In the genomic region with DNA sequence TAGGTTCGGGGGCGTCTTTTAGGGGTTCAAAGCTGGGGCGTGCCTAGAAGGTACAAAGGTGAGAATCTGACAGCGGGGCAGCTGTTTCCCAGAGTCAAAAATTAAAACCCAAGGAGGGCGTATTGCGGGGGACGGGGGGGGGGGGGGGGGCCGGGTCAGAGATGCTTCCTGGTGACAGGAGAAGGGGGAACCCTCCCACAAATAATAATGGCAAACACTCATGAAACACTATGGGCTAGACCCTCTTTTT, we compare ENCODE assay signal across 8 cellular contexts. TPM values are rescaled to one million over a fixed set of nuclear protein-coding genes. Genes with fewer than 3 reads are reported as not detected.
A peak's percentile ranks its signal among the peaks of the same experiment; 100 is the strongest.
DNase-seq lines count a peak whose midpoint lies in the region; ATAC-seq and TF ChIP-seq lines count a peak whose summit lies in the region.

No MANE protein-coding gene starts in this region.

- in situ Hi-C loops in astrocyte of the spinal cord (cut with HindIII; ENCODE audit: low sequenced_read_pairs) = no loop called here

- H3K27me3 Mint-ChIP-seq in activated T-cell treated with anti-CD3 and anti-CD28 coated beads, Interleukin-2, amount 50 U/mL, for 24 hours = peaks cover 3% of the 10 kb centered on the region

- no peak for DNase-seq in activated T-cell treated with anti-CD3 and anti-CD28 coated beads, Interleukin-2, amount 50 U/mL, for 24 hours
- DNase-seq in activated T-cell treated with anti-CD3 and anti-CD28 coated beads, Interleukin-2, amount 50 U/mL, for 1 hour = no peak
- DNase-seq in astrocyte of the spinal cord (ENCODE audit: low read depth, low spot score) (no peak), lower leg skin (ENCODE audit: low spot score in 2 of 2) (no peak), tibial artery (no peak), NCI-H1694 treated with DMSO at 0.1 percent for 48 hours (lab: John Stamatoyannopoulos, UW) (no peak), glomerular visceral epithelial cell (ENCODE audit: extremely low spot score) (no peak)

- H3K27me3 ChIP-seq in tibial artery = peaks cover 0 to 2% of the 10 kb centered on the region in 2 donors

- H3K4me1 ChIP-seq in tibial artery = peaks cover 0 to 69% (median 46%) of the 10 kb centered on the region in 4 donors

- H3K9me3 ChIP-seq in tibial artery = no peaks in the 10 kb centered on the region

- intact Hi-C loops in lower leg skin (cut with DNase I; ENCODE audit: low total_unique reads) = loop anchor here (10.0 kb wide), 1 partner anchor 59 kb away; no protein-coding TSS in a partner anchor
- intact Hi-C loops in tibial artery (cut with DNase I; ENCODE audit: low total_unique reads) = loop anchor here (5.0 to 10.0 kb wide), 2 partner anchors 161 to 216 kb away; a partner anchor contains a TSS

- no peaks in the 10 kb centered on the region for H3K9me3 Mint-ChIP-seq in activated T-cell treated with anti-CD3 and anti-CD28 coated beads, Interleukin-2, amount 50 U/mL, for 24 hours

- H3K4me3 ChIP-seq in astrocyte of the spinal cord (ENCODE audit: low read depth, low read length) = peak overlapping the region; percentile 93
- H3K4me3 ChIP-seq in lower leg skin (ENCODE audit: low read depth, poor library complexity, severe bottlenecking) = peak overlapping the region; percentile 77
- peak overlapping the region; percentile 75 to 93 for H3K4me3 ChIP-seq in tibial artery

- H3K27ac ChIP-seq in tibial artery = peak overlapping the region; percentile 80 to 84

- H3K27ac Mint-ChIP-seq in activated T-cell treated with anti-CD3 and anti-CD28 coated beads, Interleukin-2, amount 50 U/mL, for 24 hours = peak overlapping the region; percentile 98

- H3K4me3 Mint-ChIP-seq in activated T-cell treated with anti-CD3 and anti-CD28 coated beads, Interleukin-2, amount 50 U/mL, for 24 hours = peak overlapping the region; percentile 97

- WGBS in lower leg skin, 2 donors = 3 to 4% methylated on average over 8 of the region's 8 CpGs

- TF ChIP-seq CTCF in astrocyte of the spinal cord (IDR thresholded peaks at IDR 0.05; ENCODE audit: low read depth, low read length) (no peak), lower leg skin (IDR thresholded peaks at IDR 0.05) (no peak), tibial artery (IDR thresholded peaks at IDR 0.05) (no peak)

- H3K4me1 Mint-ChIP-seq in activated T-cell treated with anti-CD3 and anti-CD28 coated beads, Interleukin-2, amount 50 U/mL, for 24 hours (ENCODE audit: low read depth) = peaks cover 41% of the 10 kb centered on the region

- no peak for TF ChIP-seq POLR2A in lower leg skin (IDR thresholded peaks at IDR 0.05)

- no peaks in the 10 kb centered on the region for H3K36me3 ChIP-seq in tibial artery

- peaks cover 6% of the 10 kb centered on the region for H3K36me3 Mint-ChIP-seq in activated T-cell treated with anti-CD3 and anti-CD28 coated beads, Interleukin-2, amount 50 U/mL, for 24 hours (ENCODE audit: low read depth)

- ATAC-seq in HG02938 (IDR thresholded peaks at IDR 0.05; ENCODE audit: unreplicated experiment) = no peak

RNA-seq across cellular contexts. Expression of a gene that starts 0.7 kb away (rescaled TPM):
- total RNA-seq in lower leg skin = 10 to 100 TPM; 30.9 to 65.7 (median 40.1) TPM

RNA-seq across cellular contexts. Expression of a gene that starts 42.1 kb away (rescaled TPM):
- total RNA-seq in lower leg skin = 10 to 100 TPM; 20.8 to 46.5 (median 29.0) TPM
